ENCODE assay signal across 1 cellular context in genomic region chr6:37051138-37052026, GRCh38.
TF ChIP-seq lines count a peak whose summit lies in the region.

No MANE protein-coding gene starts in this region.

TF ChIP-seq in HEK293, 187 proteins besides CTCF, POLR2A, EP300 and RAD21 (continued from another document and continues in another):
- TF ChIP-seq ZNF16 (tag by site-specific recombination; IDR thresholded peaks at IDR 0.05; ENCODE audit: low read depth) (no peak), GLIS1 (tag by site-specific recombination; IDR thresholded peaks at IDR 0.05) (peak; percentile 32; the same call in 1 of the 2 replicates), MEIS1 (CRISPR knock-in tag; IDR thresholded peaks at IDR 0.05; ENCODE audit: borderline replicate concordance) (no peak), TCF7L2 (IDR thresholded peaks at IDR 0.05; ENCODE audit: borderline replicate concordance, low read depth, low read length) (no peak), ZFP41 (tag by site-specific recombination; IDR thresholded peaks at IDR 0.05; ENCODE audit: borderline replicate concordance) (no peak), ZNF621 (tag by site-specific recombination; IDR thresholded peaks at IDR 0.05) (no peak), SALL2 (tag by site-specific recombination; IDR thresholded peaks at IDR 0.05; ENCODE audit: borderline replicate concordance) (no peak), MYNN (tag by site-specific recombination; IDR thresholded peaks at IDR 0.05; ENCODE audit: borderline replicate concordance) (no peak), ZNF692 (tag by site-specific recombination; IDR thresholded peaks at IDR 0.05) (peak; percentile 74), ZNF280D (tag by site-specific recombination; IDR thresholded peaks at IDR 0.05) (no peak), ZNF366 (tag by site-specific recombination; conservative IDR thresholded peaks at IDR 0.05) (no peak), FEZF1 (tag by site-specific recombination; IDR thresholded peaks at IDR 0.05) (no peak), ZEB2 (tag by site-specific recombination; IDR thresholded peaks at IDR 0.05) (0 out of 2 replicates have a peak, but pooled peaks have one; percentile 56), SP7 (tag by site-specific recombination; IDR thresholded peaks at IDR 0.05) (peak; percentile 44; the same call in 1 of the 2 replicates), ZNF341 (tag by site-specific recombination; IDR thresholded peaks at IDR 0.05; ENCODE audit: low read depth) (no peak), ZIC2 (tag by site-specific recombination; IDR thresholded peaks at IDR 0.05) (peak; percentile 90), ZBTB44 (tag by site-specific recombination; IDR thresholded peaks at IDR 0.05) (no peak), ZNF518A (tag by site-specific recombination; conservative IDR thresholded peaks at IDR 0.05; ENCODE audit: low read depth) (no peak), ZNF26 (tag by site-specific recombination; IDR thresholded peaks at IDR 0.05) (no peak), ZNF558 (tag by site-specific recombination; IDR thresholded peaks at IDR 0.05) (no peak), KLF16 (tag by site-specific recombination; IDR thresholded peaks at IDR 0.05) (no peak), ZNF335 (tag by site-specific recombination; conservative IDR thresholded peaks at IDR 0.05) (peak; percentile 65), ZNF239 (tag by site-specific recombination; IDR thresholded peaks at IDR 0.05) (no peak), ZNF398 (tag by site-specific recombination; IDR thresholded peaks at IDR 0.05) (no peak), AEBP2 (tag by site-specific recombination; IDR thresholded peaks at IDR 0.05; ENCODE audit: borderline replicate concordance) (no peak), ATF2 (tag by site-specific recombination; IDR thresholded peaks at IDR 0.05; ENCODE audit: low read depth) (0 out of 2 replicates have a peak, but pooled peaks have one; percentile 39), ZBTB17 (tag by site-specific recombination; IDR thresholded peaks at IDR 0.05) (peak; percentile 47; the same call in 1 of the 2 replicates), ZNF792 (tag by site-specific recombination; IDR thresholded peaks at IDR 0.05) (no peak), ZNF19 (tag by site-specific recombination; IDR thresholded peaks at IDR 0.05; ENCODE audit: low read depth) (no peak), ZNF211 (tag by site-specific recombination; IDR thresholded peaks at IDR 0.05; ENCODE audit: low read depth) (no peak), ZNF324 (tag by site-specific recombination; IDR thresholded peaks at IDR 0.05) (no peak), ZNF23 (tag by site-specific recombination; IDR thresholded peaks at IDR 0.05; ENCODE audit: borderline replicate concordance) (no peak), ZNF174 (tag by site-specific recombination; IDR thresholded peaks at IDR 0.05) (no peak), ZSCAN30 (tag by site-specific recombination; IDR thresholded peaks at IDR 0.05) (peak; percentile 67; the same call in 1 of the 2 replicates), ZSCAN4 (tag by site-specific recombination; IDR thresholded peaks at IDR 0.05) (peak; percentile 32; the same call in 1 of the 2 replicates), PRDM4 (tag by site-specific recombination; IDR thresholded peaks at IDR 0.05) (no peak)
